Comparison of ENCODE assay signal across 12 cellular contexts in the genomic region with DNA sequence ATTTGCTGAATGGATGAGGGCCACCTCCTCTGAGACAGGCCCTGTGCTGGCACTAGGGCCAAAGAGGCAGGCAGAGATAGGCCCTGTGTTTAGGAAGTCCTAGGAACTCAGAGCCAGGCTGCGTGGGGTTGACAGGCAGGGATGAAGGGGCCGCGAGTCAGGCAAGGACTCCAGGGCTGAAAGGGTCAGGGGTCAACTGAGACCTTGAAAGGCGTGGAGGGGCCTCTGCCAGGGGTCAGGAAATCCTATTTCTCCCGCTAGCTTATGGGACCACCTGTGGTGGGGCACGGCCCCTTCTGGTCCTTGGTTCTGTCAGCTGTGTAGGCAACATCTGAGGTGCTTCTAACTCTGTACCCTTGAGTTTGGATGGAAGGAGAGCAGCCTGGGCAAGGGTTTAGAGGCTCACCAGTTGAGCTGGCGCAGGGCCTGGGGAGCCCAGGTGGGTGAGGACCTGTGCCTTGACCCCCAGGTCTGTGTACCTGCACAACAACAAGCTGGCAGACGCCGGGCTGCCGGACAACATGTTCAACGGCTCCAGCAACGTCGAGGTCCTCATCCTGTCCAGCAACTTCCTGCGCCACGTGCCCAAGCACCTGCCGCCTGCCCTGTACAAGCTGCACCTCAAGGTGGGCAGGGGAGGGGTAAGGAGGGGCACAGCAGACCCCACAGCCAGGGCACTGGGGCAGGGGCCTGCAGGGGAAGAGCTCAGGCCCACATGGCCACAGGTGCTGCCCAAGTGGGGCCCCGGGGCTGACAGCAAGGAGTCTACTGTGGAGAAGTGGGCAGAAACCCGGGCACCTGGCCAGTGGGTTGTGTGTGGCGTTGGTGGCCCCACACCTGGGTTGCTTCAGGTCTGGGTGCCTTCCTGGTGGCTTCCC. TPM values are rescaled to one million over a fixed set of nuclear protein-coding genes. Genes with fewer than 3 reads are reported as not detected.
"Had no signal": no experiment of that assay in that cellular context is flagged by ENCODE, and none has a peak within 500 bp of the region (broad histone marks: within the 10 kb centered on the region; RNA-seq: fewer than 3 reads in every experiment).

No MANE protein-coding gene starts in this region.

- H3K27me3 ChIP-seq: adrenal gland, body of pancreas had no signal

- ATAC-seq: body of pancreas; stimulated activated naive CD8-positive, alpha-beta T cell treated with anti-CD3 and anti-CD28 coated beads, Interleukin-15, Interleukin-2, amounts not matched to agents 100 U/mL and 50 U/mL, for 24 hours; WTC11 had no signal

- DNase-seq: activated CD4-positive, alpha-beta T cell treated with anti-CD3 and anti-CD28 coated beads, Interleukin-2, amount 10 ng/mL, durations not matched to agents 24 days and 14 days; activated naive CD4-positive, alpha-beta T cell treated with anti-CD3 and anti-CD28 coated beads for 36 hours; adrenal gland; cerebellar nuclear complex; foreskin melanocyte; stimulated activated CD4-positive, alpha-beta T cell treated with anti-CD3 and anti-CD28 coated beads, Interleukin-2, amount 100 ng/mL, for 48 hours; stimulated activated naive CD8-positive, alpha-beta T cell treated with anti-CD3 and anti-CD28 coated beads, Interleukin-15, Interleukin-2, amounts not matched to agents 100 U/mL and 50 U/mL, for 24 hours had no signal

- H3K9me3 ChIP-seq: adrenal gland, body of pancreas had no signal

- H3K4me3 ChIP-seq: adrenal gland, body of pancreas, SK-N-MC had no signal

- H3K27ac ChIP-seq: adrenal gland, body of pancreas, SK-N-MC had no signal

- H3K36me3 ChIP-seq: adrenal gland had no signal

- H3K4me1 ChIP-seq: adrenal gland, body of pancreas had no signal

RNA-seq across cellular contexts. Expression of gene PODN, which starts 14.9 kb away (rescaled TPM):
- total RNA-seq: activated CD4-positive, alpha-beta T cell treated with anti-CD3 and anti-CD28 coated beads, Interleukin-2, amount 10 ng/mL, durations not matched to agents 24 days and 14 days; activated naive CD4-positive, alpha-beta T cell treated with anti-CD3 and anti-CD28 coated beads for 36 hours; activated T-helper 1 cell treated with anti-CD3 and anti-CD28 coated beads, Interleukin-12 subunit alpha, Interleukin-12 subunit beta, Interleukin-2, Interleukin-4 antibody, amounts not matched to agents 30 ng/mL and 10 ng/mL and 1 ng/mL, durations not matched to agents 14 hours and 24 hours and 36 hours; T-helper 1 cell treated with Interleukin-12 subunit alpha and Interleukin-12 subunit beta and Interleukin-4 antibody, amounts not matched to agents 30 ng/mL and 1 ng/mL, for 36 hours had no signal
